29 cellular contexts compared by ENCODE assay signal in genomic region chr4:142141201-142141600, GRCh38.
"Had no signal": no experiment of that assay in that cellular context is flagged by ENCODE, and none has a peak within 500 bp of the region (broad histone marks: within the 10 kb centered on the region; RNA-seq: fewer than 3 reads in every experiment).

No MANE protein-coding gene starts in this region.

- H3K4me1 Mint-ChIP-seq: brain, naive B cell had no signal

- H3K27ac ChIP-seq: ascending aorta, cardiac muscle cell, coronary artery, dorsolateral prefrontal cortex, gastroesophageal sphincter, hepatocyte, ovary, skin epidermis, vagina had no signal

- H3K9me3 Mint-ChIP-seq: activated naive CD8-positive, alpha-beta T cell treated with anti-CD3 and anti-CD28 coated beads for 36 hours; activated T-cell treated with anti-CD3 and anti-CD28 coated beads, Interleukin-2, amount 50 U/mL, for 24 hours had no signal

- H3K36me3 Mint-ChIP-seq: naive B cell, type B pancreatic cell had no signal

- H3K4me2 ChIP-seq: hepatocyte had no signal

- H3K27me3 ChIP-seq: ascending aorta, cardiac muscle cell, dorsolateral prefrontal cortex, gastroesophageal sphincter, hepatocyte, ovary, vagina had no signal

- H3K36me3 ChIP-seq: cardiac muscle cell, gastroesophageal sphincter, ovary, vagina had no signal

- FAIRE-seq: keratinocyte had no signal

- H3K27me3 Mint-ChIP-seq: activated CD4-positive, alpha-beta T cell treated with anti-CD3 and anti-CD28 coated beads for 36 hours; activated naive CD8-positive, alpha-beta T cell treated with anti-CD3 and anti-CD28 coated beads for 36 hours; activated T-cell treated with anti-CD3 and anti-CD28 coated beads, Interleukin-2, amount 50 U/mL, for 24 hours; brain; naive B cell; progenitor cell of endocrine pancreas; stimulated activated naive CD8-positive, alpha-beta T cell treated with anti-CD3 and anti-CD28 coated beads, Interleukin-15, amount 100 ng/mL, for 72 hours; type B pancreatic cell had no signal

- H3K9me3 ChIP-seq: ascending aorta, gastroesophageal sphincter, ovary, vagina had no signal

- H3K4me3 Mint-ChIP-seq: activated CD4-positive, alpha-beta T cell treated with anti-CD3 and anti-CD28 coated beads for 36 hours; activated naive CD8-positive, alpha-beta T cell treated with anti-CD3 and anti-CD28 coated beads for 36 hours; activated T-cell treated with anti-CD3 and anti-CD28 coated beads, Interleukin-2, amount 50 U/mL, for 24 hours; brain; naive B cell; stimulated activated naive CD8-positive, alpha-beta T cell treated with anti-CD3 and anti-CD28 coated beads, Interleukin-15, amount 100 ng/mL, for 72 hours; type B pancreatic cell had no signal

- H2AFZ ChIP-seq: hepatocyte had no signal

- H3K79me2 ChIP-seq: hepatocyte had no signal

- H3K4me3 ChIP-seq: ascending aorta, cardiac muscle cell, coronary artery, dorsolateral prefrontal cortex, gastroesophageal sphincter, hepatocyte, ovary, skin epidermis, vagina had no signal

- H3K27ac Mint-ChIP-seq: activated CD4-positive, alpha-beta T cell treated with anti-CD3 and anti-CD28 coated beads for 36 hours; activated naive CD8-positive, alpha-beta T cell treated with anti-CD3 and anti-CD28 coated beads for 36 hours; activated T-cell treated with anti-CD3 and anti-CD28 coated beads, Interleukin-2, amount 50 U/mL, for 24 hours; activated T-helper 2 cell treated with anti-CD3 and anti-CD28 coated beads, Interferon-gamma antibody, Interleukin-2, Interleukin-4, amounts not matched to agents 10 μg/mL and 5 μg/mL and 100 μg/mL, durations not matched to agents 14 hours and 24 hours and 36 hours; brain; naive B cell; progenitor cell of endocrine pancreas; stimulated activated naive CD8-positive, alpha-beta T cell treated with anti-CD3 and anti-CD28 coated beads, Interleukin-15, amount 100 ng/mL, for 72 hours; type B pancreatic cell had no signal

- H3K4me1 ChIP-seq: ascending aorta, gastroesophageal sphincter, vagina had no signal

- ATAC-seq: activated CD4-positive, alpha-beta T cell treated with anti-CD3 and anti-CD28 coated beads for 36 hours; gastroesophageal sphincter; left cardiac atrium; left ventricle myocardium superior; sciatic nerve; stimulated activated naive CD8-positive, alpha-beta T cell treated with anti-CD3 and anti-CD28 coated beads, Interleukin-15, amount 100 ng/mL, for 72 hours had no signal

- DNase-seq: activated CD4-positive, alpha-beta T cell treated with anti-CD3 and anti-CD28 coated beads for 36 hours; activated CD4-positive, CD25-positive, alpha-beta regulatory T cell; activated CD8-positive, alpha-beta memory T cell treated with anti-CD3 and anti-CD28 coated beads for 24 hours; activated naive CD8-positive, alpha-beta T cell treated with anti-CD3 and anti-CD28 coated beads for 36 hours; activated T-cell treated with anti-CD3 and anti-CD28 coated beads, Interleukin-2, amount 50 U/mL, for 24 hours; dorsolateral prefrontal cortex; effector memory CD4-positive, alpha-beta T cell; erythroblast; left cardiac atrium; left ventricle myocardium superior; naive B cell; ovary; stimulated activated CD4-positive, alpha-beta T cell treated with anti-CD3 and anti-CD28 coated beads, Interleukin-12 subunit alpha, Interleukin-12 subunit beta, amount 100 ng/mL, for 4 hours; stimulated activated CD4-positive, alpha-beta T cell treated with anti-CD3 and anti-CD28 coated beads, Interleukin-4, amount 100 ng/mL, for 1 hour; stimulated activated naive CD8-positive, alpha-beta T cell treated with anti-CD3 and anti-CD28 coated beads, Interleukin-15, amount 100 ng/mL, for 72 hours; substantia nigra had no signal
